In the genomic region with DNA sequence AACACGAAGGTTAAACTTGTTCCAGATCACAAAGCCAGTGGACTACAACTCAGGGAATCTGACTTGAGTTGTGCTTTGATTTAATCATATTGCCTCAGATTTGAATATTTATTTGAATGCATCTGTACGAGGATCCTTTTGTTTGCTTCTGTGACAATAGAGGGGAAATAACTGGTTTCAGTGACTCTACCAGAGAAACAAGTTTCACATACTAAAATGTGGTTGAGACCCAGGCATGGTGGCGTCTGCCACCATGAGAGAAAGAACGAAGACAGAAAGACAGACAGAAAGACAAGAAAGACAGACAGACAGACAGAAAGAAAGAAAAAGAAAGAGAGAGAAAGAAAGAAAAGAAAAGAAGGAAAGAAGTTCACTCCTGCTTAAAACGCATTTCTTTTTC, we compare ENCODE assay signal across 13 cellular contexts. TPM values are rescaled to one million over a fixed set of nuclear protein-coding genes. Genes with fewer than 3 reads are reported as not detected.
A peak's percentile ranks its signal among the peaks of the same experiment; 100 is the strongest.
DNase-seq lines count a peak whose midpoint lies in the region; TF ChIP-seq lines count a peak whose summit lies in the region.
"Had no signal": no experiment of that assay in that cellular context is flagged by ENCODE, and none has a peak within 500 bp of the region (broad histone marks: within the 10 kb centered on the region; RNA-seq: fewer than 3 reads in every experiment).

No MANE protein-coding gene starts in this region.

- TF ChIP-seq CTCF in LNCaP clone FGC (IDR thresholded peaks at IDR 0.05; ENCODE audit: control insufficient read depth, extremely low read depth, insufficient read depth) (no peak), chondrocyte (IDR thresholded peaks at IDR 0.05) (no peak), sigmoid colon (IDR thresholded peaks at IDR 0.05) (no peak)

- no peak overlapping the region for H3K4me3 ChIP-seq in CD8-positive, alpha-beta memory T cell (ENCODE audit: low read length)
- H3K4me3 ChIP-seq in LNCaP clone FGC (ENCODE audit: low read depth, low read length) (peak overlapping the region; percentile 2; the same call in 1 of the 2 replicates), sigmoid colon (no peak overlapping the region)
- H3K4me3 ChIP-seq: mucosa of descending colon had no signal

- no peaks in the 10 kb centered on the region for H3K9me3 Mint-ChIP-seq in CD8-positive, alpha-beta memory T cell
- H3K9me3 Mint-ChIP-seq in chondrocyte (ENCODE audit: low read depth): no peaks in the 10 kb centered on the region

- no peak overlapping the region for H3K27ac ChIP-seq in CD8-positive, alpha-beta memory T cell (ENCODE audit: low read depth, low read length)
- peak overlapping the region; percentile 18 to 83 (median 74) for H3K27ac ChIP-seq in sigmoid colon

- H3K27me3 Mint-ChIP-seq in CD8-positive, alpha-beta memory T cell: peaks cover 0 to 3% of the 10 kb centered on the region in 2 donors
- H3K27me3 Mint-ChIP-seq in chondrocyte (ENCODE audit: low read depth): no peaks in the 10 kb centered on the region

- no peaks in the 10 kb centered on the region for H3K36me3 ChIP-seq in CD8-positive, alpha-beta memory T cell (ENCODE audit: insufficient read depth, low read length)
- H3K36me3 ChIP-seq in sigmoid colon: no peaks in the 10 kb centered on the region

- no peak for DNase-seq in CD8-positive, alpha-beta memory T cell
- DNase-seq in LNCaP clone FGC (ENCODE audit: low read depth) (no peak), chondrocyte (ENCODE audit: low spot score) (no peak), sigmoid colon (no peak), KBM-7 (no peak), NCI-H187 (lab: John Stamatoyannopoulos, UW) (no peak), NCI-H1417 (lab: John Stamatoyannopoulos, UW) (no peak)
- no peak for DNase-seq in stimulated activated CD4-positive, alpha-beta T cell treated with anti-CD3 and anti-CD28 coated beads, Interleukin-4, amount 100 ng/mL, for 4 hours
- DNase-seq: DMS153; effector CD8-positive, alpha-beta T cell; hypothalamus; mucosa of descending colon; NCI-H1930 had no signal

- H3K4me3 Mint-ChIP-seq in CD8-positive, alpha-beta memory T cell: peak overlapping the region in 6 of 7 donors; percentile 13 to 73 (median 68)
- no peak overlapping the region for H3K4me3 Mint-ChIP-seq in chondrocyte (ENCODE audit: unreplicated experiment)

- H3K4me1 ChIP-seq in CD8-positive, alpha-beta memory T cell (ENCODE audit: insufficient read depth, low read length): peaks cover 85% of the 10 kb centered on the region
- peaks cover 0 to 100% (median 99%) of the 10 kb centered on the region in 4 donors for H3K4me1 ChIP-seq in sigmoid colon

- H3K27me3 ChIP-seq in CD8-positive, alpha-beta memory T cell (ENCODE audit: insufficient read depth, low read length, poor library complexity, severe bottlenecking): no peaks in the 10 kb centered on the region
- H3K27me3 ChIP-seq in sigmoid colon: no peaks in the 10 kb centered on the region

- peaks cover 78 to 95% (median 89%) of the 10 kb centered on the region in 3 donors for H3K4me1 Mint-ChIP-seq in CD8-positive, alpha-beta memory T cell
- peaks cover 83% of the 10 kb centered on the region for H3K4me1 Mint-ChIP-seq in chondrocyte (ENCODE audit: low read depth)

- POLR2A ChIA-PET in CD8-positive, alpha-beta memory T cell (lab: Charles Lee): interaction anchor here (0.6 to 1.3 kb wide), 4 partner anchors 9 to 178 kb away, joined by 3 to 9 read pairs (median 4); a partner anchor contains a TSS

- CTCF ChIA-PET in CD8-positive, alpha-beta memory T cell (lab: Charles Lee): interaction anchor here (2.3 kb wide), 1 partner anchor 11 kb away, joined by 14 read pairs; no protein-coding TSS in a partner anchor

- TF ChIP-seq EP300 in sigmoid colon (IDR thresholded peaks at IDR 0.05): no peak

- intact Hi-C loops in sigmoid colon (cut with DNase I): no loop called here

- H3K9me3 ChIP-seq in CD8-positive, alpha-beta memory T cell (ENCODE audit: low read length): no peaks in the 10 kb centered on the region
- H3K9me3 ChIP-seq in sigmoid colon: no peaks in the 10 kb centered on the region
- H3K9me3 ChIP-seq: mucosa of descending colon had no signal

- in situ Hi-C loops in KBM-7 (cut with MboI; ENCODE audit: low pct_unique_long_range_greater_than_20kb, low sequenced_read_pairs): no loop called here

- TF ChIP-seq POLR2A in sigmoid colon (IDR thresholded peaks at IDR 0.05): no peak

- H3K36me3 Mint-ChIP-seq in CD8-positive, alpha-beta memory T cell: peaks cover 0 to 34% (median 3%) of the 10 kb centered on the region in 3 donors
- peaks cover 2% of the 10 kb centered on the region for H3K36me3 Mint-ChIP-seq in chondrocyte (ENCODE audit: low read depth)

- 37 to 44% methylated on average over 5 of the region's 5 CpGs for WGBS in sigmoid colon, 2 donors

- H3K27ac Mint-ChIP-seq in CD8-positive, alpha-beta memory T cell: peak overlapping the region; percentile 30 to 95 (median 84)
- H3K27ac Mint-ChIP-seq in chondrocyte (ENCODE audit: unreplicated experiment): peak overlapping the region; percentile 92

RNA-seq across cellular contexts. Expression of a gene that starts 24.0 kb away (rescaled TPM):
- 100 to 1,000 TPM; 579 to 596 TPM for total RNA-seq in CD8-positive, alpha-beta memory T cell
- polyA plus RNA-seq in CD8-positive, alpha-beta memory T cell: 44.0 TPM
- total RNA-seq in chondrocyte (362 to 407 TPM (median 372 TPM) in 3 replicates), sigmoid colon (100 to 1,000 TPM; 353 to 507 (median 431) TPM)
- 100 to 1,000 TPM; 312 to 440 (median 350) TPM for polyA plus RNA-seq in sigmoid colon
